In genomic region chr17:13735444-13735843, GRCh38 we compare ENCODE assay signal across 16 cellular contexts.
DNase-seq lines count a peak whose midpoint lies in the region; ATAC-seq and TF ChIP-seq lines count a peak whose summit lies in the region.
"Had no signal": no experiment of that assay in that cellular context is flagged by ENCODE, and none has a peak within 500 bp of the region (broad histone marks: within the 10 kb centered on the region; RNA-seq: fewer than 3 reads in every experiment).

No MANE protein-coding gene starts in this region.

- no peaks in the 10 kb centered on the region for H3K27me3 Mint-ChIP-seq in HFFc6 (ENCODE audit: insufficient read depth)
- H3K27me3 Mint-ChIP-seq: activated CD4-positive, alpha-beta memory T cell treated with anti-CD3 and anti-CD28 coated beads, Interleukin-2, amount 10 ng/mL, durations not matched to agents 7 days and 5 days had no signal

- H3K9ac ChIP-seq in mesendoderm (ENCODE audit: low read length): no peak overlapping the region

- H3K36me3 Mint-ChIP-seq in HFFc6 (ENCODE audit: low read depth): peaks cover 35% of the 10 kb centered on the region
- H3K36me3 Mint-ChIP-seq: immature natural killer cell had no signal

- no peak overlapping the region for H4K5ac ChIP-seq in mesendoderm (ENCODE audit: low read length)

- no peaks in the 10 kb centered on the region for H3K79me2 ChIP-seq in mesendoderm (ENCODE audit: control insufficient read depth, insufficient read depth, low read length)

- POLR2A ChIA-PET in BJ (lab: Charles Lee): no interaction called here

- H3K79me1 ChIP-seq in mesendoderm (ENCODE audit: low read length): no peaks in the 10 kb centered on the region

- H3K27me3 ChIP-seq in BJ (ENCODE audit: control insufficient read depth, insufficient read depth, low read length) (no peaks in the 10 kb centered on the region), mesendoderm (ENCODE audit: insufficient read depth, low read length, poor library complexity) (no peaks in the 10 kb centered on the region)
- H3K27me3 ChIP-seq: gastroesophageal sphincter had no signal

- H3K4me3 ChIP-seq in BJ (ENCODE audit: low read depth, low read length) (no peak overlapping the region), mesendoderm (ENCODE audit: low read length) (no peak overlapping the region)
- H3K4me3 ChIP-seq: gastroesophageal sphincter had no signal

- H3K18ac ChIP-seq in mesendoderm (ENCODE audit: low read length): no peak overlapping the region

- H3K27ac Mint-ChIP-seq in HFFc6: peak overlapping the region; percentile 95
- H3K27ac Mint-ChIP-seq: activated CD4-positive, alpha-beta memory T cell treated with anti-CD3 and anti-CD28 coated beads, Interleukin-2, amount 10 ng/mL, durations not matched to agents 7 days and 5 days; activated T-helper 1 cell treated with anti-CD3 and anti-CD28 coated beads, Interleukin-12 subunit alpha, Interleukin-12 subunit beta, Interleukin-2, Interleukin-4 antibody, amounts not matched to agents 30 ng/mL and 10 ng/mL and 1 ng/mL, durations not matched to agents 14 hours and 24 hours and 36 hours; immature natural killer cell; nephron progenitor cell had no signal

- ATAC-seq in HG03280 (IDR thresholded peaks at IDR 0.05; ENCODE audit: unreplicated experiment): no peak
- ATAC-seq: gastroesophageal sphincter had no signal

- H3K4me1 ChIP-seq in mesendoderm (ENCODE audit: control insufficient read depth, low read depth, low read length): peaks cover 3% of the 10 kb centered on the region
- H3K4me1 ChIP-seq: gastroesophageal sphincter had no signal

- peaks cover 30% of the 10 kb centered on the region for H3K9me3 Mint-ChIP-seq in HFFc6
- H3K9me3 Mint-ChIP-seq: activated CD4-positive, alpha-beta memory T cell treated with anti-CD3 and anti-CD28 coated beads, Interleukin-2, amount 10 ng/mL, durations not matched to agents 7 days and 5 days; central memory CD8-positive, alpha-beta T cell had no signal

- peaks cover 62% of the 10 kb centered on the region for H3K4me1 Mint-ChIP-seq in HFFc6 (ENCODE audit: low read depth)
- H3K4me1 Mint-ChIP-seq: activated CD4-positive, alpha-beta memory T cell treated with anti-CD3 and anti-CD28 coated beads, Interleukin-2, amount 10 ng/mL, durations not matched to agents 7 days and 5 days; central memory CD8-positive, alpha-beta T cell; immature natural killer cell; nephron progenitor cell had no signal

- H3K23ac ChIP-seq in mesendoderm (ENCODE audit: low read length): no peak overlapping the region

- DNase-seq in BJ (ENCODE audit: low read depth) (no peak), HFFc6 (peak; percentile 65), cerebellar cortex (ENCODE audit: low spot score) (peak; percentile 1), mesendoderm (peak; percentile 82), globus pallidus (ENCODE audit: low spot score) (no peak), cerebellar nuclear complex (lab: John Stamatoyannopoulos, UW) (no peak), cerebellum (ENCODE audit: low spot score) (no peak)
- DNase-seq: activated CD4-positive, alpha-beta memory T cell treated with anti-CD3 and anti-CD28 coated beads, Interleukin-2, amount 10 ng/mL, durations not matched to agents 7 days and 5 days; immature natural killer cell; NCI-H187 treated with DMSO at 0.1 percent for 48 hours; nephron progenitor cell; retina had no signal

- CTCF ChIA-PET in BJ (lab: Yijun Ruan, JAX): interaction anchor here (1.8 kb wide), 1 partner anchor 14 kb away, joined by 4 read pairs; no protein-coding TSS in a partner anchor

- WGBS in mesendoderm (ENCODE audit: extremely low coverage, insufficient coverage, low lambda C conversion rate): no CpG with 5 or more reads among the region's 2 CpGs

- no peak overlapping the region for H2BK15ac ChIP-seq in mesendoderm (replicated peaks; ENCODE audit: low read depth)

- peak overlapping the region; percentile 47 for H3K56ac ChIP-seq in mesendoderm (ENCODE audit: low read length)

- H4K8ac ChIP-seq in mesendoderm (ENCODE audit: low read depth, low read length): no peak overlapping the region

- TF ChIP-seq CTCF in BJ (IDR thresholded peaks at IDR 0.05; ENCODE audit: insufficient read depth, low read depth, low read length): 0 out of 2 replicates have a peak, but pooled peaks have one; percentile 12
- peak; percentile 60 for TF ChIP-seq CTCF in HFFc6 (IDR thresholded peaks at IDR 0.05)

- H3K4ac ChIP-seq in mesendoderm (ENCODE audit: low read depth, low read length): peak overlapping the region; percentile 29

- H2BK120ac ChIP-seq in mesendoderm (ENCODE audit: low read depth, low read length): no peak overlapping the region

- H3K27ac ChIP-seq in mesendoderm (ENCODE audit: low read depth, low read length): no peak overlapping the region
- H3K27ac ChIP-seq: gastroesophageal sphincter had no signal

- H2AK5ac ChIP-seq in mesendoderm (ENCODE audit: low read length): no peak overlapping the region

- H3K4me3 Mint-ChIP-seq in HFFc6: peak overlapping the region; percentile 62
- H3K4me3 Mint-ChIP-seq: activated CD4-positive, alpha-beta memory T cell treated with anti-CD3 and anti-CD28 coated beads, Interleukin-2, amount 10 ng/mL, durations not matched to agents 7 days and 5 days; activated T-helper 1 cell treated with anti-CD3 and anti-CD28 coated beads, Interleukin-12 subunit alpha, Interleukin-12 subunit beta, Interleukin-2, Interleukin-4 antibody, amounts not matched to agents 30 ng/mL and 10 ng/mL and 1 ng/mL, durations not matched to agents 14 hours and 24 hours and 36 hours; central memory CD8-positive, alpha-beta T cell; immature natural killer cell; nephron progenitor cell had no signal

- H3K4me2 ChIP-seq in mesendoderm (ENCODE audit: low read length): no peak overlapping the region

- H3K36me3 ChIP-seq in BJ (ENCODE audit: control insufficient read depth, insufficient read depth, low read length) (no peaks in the 10 kb centered on the region), mesendoderm (ENCODE audit: control insufficient read depth, insufficient read depth, low read length) (no peaks in the 10 kb centered on the region)
- H3K36me3 ChIP-seq: gastroesophageal sphincter had no signal

- no peak overlapping the region for H2BK5ac ChIP-seq in mesendoderm (ENCODE audit: low read length)

Comparison
In these comparisons a context has a peak if more than half of its experiments do, and no peak if none do; other contexts are left out.
1. DNase-seq: peak in HFFc6 (single experiment), cerebellar cortex (single experiment) and mesendoderm (single experiment); none in BJ (single experiment), globus pallidus (single experiment), cerebellar nuclear complex (0 of 2) and cerebellum (single experiment).